Comparison of ENCODE assay signal across 8 cellular contexts in genomic region chr17:77445030-77445907, GRCh38.
A peak's percentile ranks its signal among the peaks of the same experiment; 100 is the strongest.
DNase-seq lines count a peak whose midpoint lies in the region; ATAC-seq and TF ChIP-seq lines count a peak whose summit lies in the region.

No MANE protein-coding gene starts in this region.

- TF ChIP-seq POLR2A in GM18505 (IDR thresholded peaks at IDR 0.05; ENCODE audit: borderline replicate concordance, extremely low read depth, insufficient read depth, insufficient read length) (peak; percentile 64), suprapubic skin (IDR thresholded peaks at IDR 0.05) (no peak)

- H3K27ac ChIP-seq in muscle layer of colon (ENCODE audit: low read depth, low read length): peak overlapping the region; percentile 54
- peak overlapping the region; percentile 83 for H3K27ac ChIP-seq in suprapubic skin

- H3K27me3 ChIP-seq in muscle layer of colon (ENCODE audit: control insufficient read depth in 1 of 2, insufficient read depth in 2 of 2, low read length in 2 of 2): no peaks in the 10 kb centered on the region
- no peaks in the 10 kb centered on the region for H3K27me3 ChIP-seq in suprapubic skin

- H3K36me3 ChIP-seq in muscle layer of colon (ENCODE audit: insufficient read depth, low read length) (peaks cover 4% of the 10 kb centered on the region), suprapubic skin (no peaks in the 10 kb centered on the region)

- WGBS in suprapubic skin: 40% methylated on average over 12 of the region's 17 CpGs

- H3K9ac ChIP-seq in muscle layer of colon (ENCODE audit: low read length): no peak overlapping the region

- TF ChIP-seq CTCF in suprapubic skin (IDR thresholded peaks at IDR 0.05): no peak

- no peak for TF ChIP-seq EP300 in suprapubic skin (IDR thresholded peaks at IDR 0.05)

- no peaks in the 10 kb centered on the region for H3K9me3 ChIP-seq in muscle layer of colon (ENCODE audit: low read length)
- no peaks in the 10 kb centered on the region for H3K9me3 ChIP-seq in suprapubic skin

- no peak overlapping the region for H3K4me3 ChIP-seq in muscle layer of colon (ENCODE audit: low read depth in 1 of 2, low read length in 2 of 2)
- no peak overlapping the region for H3K4me3 ChIP-seq in suprapubic skin

- H3K4me1 ChIP-seq in muscle layer of colon (ENCODE audit: insufficient read depth, low read length): peaks cover 65% of the 10 kb centered on the region
- peaks cover 77% of the 10 kb centered on the region for H3K4me1 ChIP-seq in suprapubic skin

- peak; percentile 82 for DNase-seq in UCSD-AML1 (lab: John Stamatoyannopoulos, UW; ENCODE audit: unreplicated experiment)
- peak; percentile 94 to 99 for DNase-seq in cerebellar nuclear complex (lab: John Stamatoyannopoulos, UW)
- DNase-seq in suprapubic skin (ENCODE audit: low spot score in 2 of 2): peak in 1 of 2 donors; percentile 82
- DNase-seq in globus pallidus (ENCODE audit: low spot score): no peak

- ATAC-seq in GM18505 (IDR thresholded peaks at IDR 0.05; ENCODE audit: unreplicated experiment) (peak; percentile 23), HG03095 (IDR thresholded peaks at IDR 0.05; ENCODE audit: unreplicated experiment) (peak; percentile 29), HG02938 (IDR thresholded peaks at IDR 0.05; ENCODE audit: unreplicated experiment) (no peak)
